21 cellular contexts compared by ENCODE assay signal in the genomic region with DNA sequence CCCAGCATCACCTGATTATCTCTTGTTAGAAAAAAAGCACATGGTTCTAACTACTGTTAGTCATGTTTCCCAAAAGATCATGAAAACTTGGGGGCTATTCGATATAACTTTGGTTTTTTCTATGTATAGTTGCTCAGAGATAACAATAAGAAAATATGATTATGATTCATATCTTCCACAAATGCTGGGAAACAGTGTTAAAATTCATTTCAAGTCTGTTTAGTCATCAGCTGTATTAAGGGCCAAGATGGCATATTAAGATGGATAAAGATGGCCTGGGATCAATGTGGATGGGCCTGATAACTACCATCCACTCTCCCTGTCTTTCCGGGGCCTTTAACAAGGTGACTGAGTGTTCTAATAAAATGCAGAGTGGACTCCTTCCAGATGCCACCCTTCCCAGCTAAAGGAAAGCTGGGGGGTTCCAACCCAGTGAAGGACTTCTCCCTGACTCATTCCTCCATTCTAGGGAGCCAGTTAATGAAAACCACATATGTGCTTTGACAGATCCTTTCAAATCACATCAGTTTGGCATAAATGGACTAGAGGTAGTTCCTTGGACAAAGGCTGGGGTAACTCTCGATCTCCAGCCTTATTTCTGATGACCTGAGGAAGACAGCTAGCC.
"Had no signal": no experiment of that assay in that cellular context is flagged by ENCODE, and none has a peak within 500 bp of the region (broad histone marks: within the 10 kb centered on the region; RNA-seq: fewer than 3 reads in every experiment).

No MANE protein-coding gene starts in this region.

- H3K36me3 ChIP-seq: colonic mucosa, esophagus squamous epithelium, lower lobe of right lung, spleen, suprapubic skin, tibial nerve had no signal

- H3K27ac Mint-ChIP-seq: activated naive CD8-positive, alpha-beta T cell treated with anti-CD3 and anti-CD28 coated beads for 36 hours; naive B cell; progenitor cell of endocrine pancreas; stimulated activated naive CD8-positive, alpha-beta T cell treated with anti-CD3 and anti-CD28 coated beads, Interleukin-15, Interleukin-2, amounts not matched to agents 100 ng/mL and 50 ng/mL, for 24 hours had no signal

- H3K4me3 ChIP-seq: colonic mucosa, dorsolateral prefrontal cortex, esophagus squamous epithelium, lower lobe of right lung, spleen, suprapubic skin, tibial nerve had no signal

- H3K9me3 ChIP-seq: colonic mucosa, esophagus squamous epithelium, lower lobe of right lung, spleen, suprapubic skin, tibial nerve had no signal

- DNase-seq: activated CD4-positive, alpha-beta T cell treated with anti-CD3 and anti-CD28 coated beads, Interleukin-2, amount 50 U/mL, for 1 hour; activated CD4-positive, CD25-positive, alpha-beta regulatory T cell treated with anti-CD3 and anti-CD28 coated beads, Interleukin-2, amount 50 U/mL, for 72 hours; activated naive CD4-positive, alpha-beta T cell treated with Interleukin-2 at 50 U/mL for 16 hours; activated naive CD8-positive, alpha-beta T cell treated with anti-CD3 and anti-CD28 coated beads for 36 hours; activated T-cell treated with anti-CD3 and anti-CD28 coated beads, Interleukin-2, amount 50 U/mL, for 4 hours; amniotic stem cell; colonic mucosa; dorsolateral prefrontal cortex; esophagus squamous epithelium; foreskin keratinocyte; lower lobe of right lung; naive B cell; spleen; stimulated activated CD4-positive, alpha-beta T cell treated with anti-CD3 and anti-CD28 coated beads, Interleukin-4, amount 100 ng/mL, for 24 hours had no signal

- H3K9me3 Mint-ChIP-seq: activated naive CD8-positive, alpha-beta T cell treated with anti-CD3 and anti-CD28 coated beads for 36 hours; activated T-cell treated with anti-CD3 and anti-CD28 coated beads, Interleukin-2, amount 50 U/mL, for 4 hours; stimulated activated naive CD8-positive, alpha-beta T cell treated with anti-CD3 and anti-CD28 coated beads, Interleukin-15, Interleukin-2, amounts not matched to agents 100 ng/mL and 50 ng/mL, for 24 hours had no signal

- ATAC-seq: activated T-cell treated with anti-CD3 and anti-CD28 coated beads, Interleukin-2, amount 50 U/mL, for 4 hours; foreskin keratinocyte; left lobe of liver; lower lobe of right lung had no signal

- H3K4me3 Mint-ChIP-seq: activated naive CD8-positive, alpha-beta T cell treated with anti-CD3 and anti-CD28 coated beads for 36 hours; activated T-cell treated with anti-CD3 and anti-CD28 coated beads, Interleukin-2, amount 50 U/mL, for 4 hours; naive B cell; neural crest cell; stimulated activated naive CD8-positive, alpha-beta T cell treated with anti-CD3 and anti-CD28 coated beads, Interleukin-15, Interleukin-2, amounts not matched to agents 100 ng/mL and 50 ng/mL, for 24 hours had no signal

- H3K27me3 Mint-ChIP-seq: progenitor cell of endocrine pancreas had no signal

- H3K27me3 ChIP-seq: foreskin keratinocyte, suprapubic skin, tibial nerve had no signal

- H3K36me3 Mint-ChIP-seq: activated naive CD8-positive, alpha-beta T cell treated with anti-CD3 and anti-CD28 coated beads for 36 hours; naive B cell had no signal

- H3K27ac ChIP-seq: colonic mucosa, dorsolateral prefrontal cortex, esophagus squamous epithelium, foreskin keratinocyte, lower lobe of right lung, spleen, suprapubic skin, tibial nerve, VCaP had no signal

- H3K4me1 ChIP-seq: colonic mucosa had no signal
